9 cellular contexts compared by ENCODE assay signal in genomic region chr17:41308918-41309359, GRCh38.
DNase-seq lines count a peak whose midpoint lies in the region; ATAC-seq lines count a peak whose summit lies in the region.
"Had no signal": no experiment of that assay in that cellular context is flagged by ENCODE, and none has a peak within 500 bp of the region (broad histone marks: within the 10 kb centered on the region; RNA-seq: fewer than 3 reads in every experiment).

TSS of gene KRTAP16-1 (minus strand) at chr17:41309309. CDS start at chr17:41309253, 56 bp downstream.

- H3K27me3 Mint-ChIP-seq in effector memory CD8-positive, alpha-beta T cell: no peaks in the 10 kb centered on the region
- H3K27me3 Mint-ChIP-seq in stimulated activated naive B cell treated with anti-CD40 and anti-IgM and Interleukin-4, amounts not matched to agents 10 μg/mL and 1 μg/mL and 100 μg/mL, for 72 hours: no peaks in the 10 kb centered on the region

- peak within 1 kb of the TSS; percentile 72 to 74 for H3K4me3 Mint-ChIP-seq in effector memory CD8-positive, alpha-beta T cell
- H3K4me3 Mint-ChIP-seq in stimulated activated naive B cell treated with anti-CD40 and anti-IgM and Interleukin-4, amounts not matched to agents 10 μg/mL and 1 μg/mL and 100 μg/mL, for 72 hours: peak within 1 kb of the TSS; percentile 66 to 73

- peak within 1 kb of the TSS; percentile 74 for H3K27ac ChIP-seq in KOPT-K1 (ENCODE audit: low read depth, low read length, poor library complexity, severe bottlenecking)
- H3K27ac ChIP-seq: tibial artery had no signal

- ATAC-seq in effector memory CD8-positive, alpha-beta T cell (replicated peaks): peak; percentile 39
- ATAC-seq in stimulated activated naive B cell treated with anti-CD40 and anti-IgM and Interleukin-4, amounts not matched to agents 10 μg/mL and 1 μg/mL and 100 μg/mL, for 72 hours (replicated peaks): peak; percentile 75 to 77
- ATAC-seq in HG02571 (IDR thresholded peaks at IDR 0.05; ENCODE audit: unreplicated experiment) (no peak), HG03108 (IDR thresholded peaks at IDR 0.05; ENCODE audit: unreplicated experiment) (no peak)

- peak within 1 kb of the TSS; percentile 97 to 98 for H3K27ac Mint-ChIP-seq in effector memory CD8-positive, alpha-beta T cell
- H3K27ac Mint-ChIP-seq in stimulated activated naive B cell treated with anti-CD40 and anti-IgM and Interleukin-4, amounts not matched to agents 10 μg/mL and 1 μg/mL and 100 μg/mL, for 72 hours: peak within 1 kb of the TSS; percentile 89

- H3K36me3 Mint-ChIP-seq in effector memory CD8-positive, alpha-beta T cell (ENCODE audit: insufficient read depth): peaks cover 27% of the 10 kb centered on the region
- no peaks in the 10 kb centered on the region for H3K36me3 Mint-ChIP-seq in stimulated activated naive B cell treated with anti-CD40 and anti-IgM and Interleukin-4, amounts not matched to agents 10 μg/mL and 1 μg/mL and 100 μg/mL, for 72 hours

- H3K9me3 ChIP-seq in KOPT-K1 (ENCODE audit: insufficient read depth, low read length, poor library complexity, severe bottlenecking): no peaks in the 10 kb centered on the region
- H3K9me3 ChIP-seq: tibial artery had no signal

- H3K36me3 ChIP-seq in KOPT-K1 (ENCODE audit: insufficient read depth, low read length): no peaks in the 10 kb centered on the region
- H3K36me3 ChIP-seq: tibial artery had no signal

- no peaks in the 10 kb centered on the region for H3K9me3 Mint-ChIP-seq in effector memory CD8-positive, alpha-beta T cell
- no peaks in the 10 kb centered on the region for H3K9me3 Mint-ChIP-seq in stimulated activated naive B cell treated with anti-CD40 and anti-IgM and Interleukin-4, amounts not matched to agents 10 μg/mL and 1 μg/mL and 100 μg/mL, for 72 hours

- DNase-seq in activated CD4-positive, alpha-beta T cell treated with anti-CD3 and anti-CD28 coated beads, Interleukin-2, amount 50 U/mL, for 48 hours: peak; percentile 18 to 37
- peak; percentile 53 to 58 (median 55) for DNase-seq in effector memory CD8-positive, alpha-beta T cell
- peak; percentile 33 for DNase-seq in stimulated activated naive B cell treated with anti-CD40 and anti-IgM and Interleukin-4, amounts not matched to agents 10 μg/mL and 1 μg/mL and 100 μg/mL, for 72 hours
- no peak for DNase-seq in amygdala (lab: John Stamatoyannopoulos, UW)
- DNase-seq: NCI-H2171, tibial artery had no signal

- H3K4me1 Mint-ChIP-seq in effector memory CD8-positive, alpha-beta T cell (ENCODE audit: low read depth in 2 of 2): peaks cover 45 to 48% of the 10 kb centered on the region in 2 donors
- H3K4me1 Mint-ChIP-seq in stimulated activated naive B cell treated with anti-CD40 and anti-IgM and Interleukin-4, amounts not matched to agents 10 μg/mL and 1 μg/mL and 100 μg/mL, for 72 hours: peaks cover 34 to 41% of the 10 kb centered on the region in 2 donors

Comparison
In these comparisons a context has a peak if more than half of its experiments do, and no peak if none do; other contexts are left out.
1. DNase-seq: peak in activated CD4-positive, alpha-beta T cell treated with anti-CD3 and anti-CD28 coated beads, Interleukin-2, amount 50 U/mL, for 48 hours (2 of 2), effector memory CD8-positive, alpha-beta T cell (3 of 3) and stimulated activated naive B cell treated with anti-CD40 and anti-IgM and Interleukin-4, amounts not matched to agents 10 μg/mL and 1 μg/mL and 100 μg/mL, for 72 hours (single experiment); none in amygdala (0 of 56).
2. ATAC-seq: peak in effector memory CD8-positive, alpha-beta T cell (single experiment) and stimulated activated naive B cell treated with anti-CD40 and anti-IgM and Interleukin-4, amounts not matched to agents 10 μg/mL and 1 μg/mL and 100 μg/mL, for 72 hours (2 of 2); none in HG02571 (single experiment) and HG03108 (single experiment).